1 cellular context compared by ENCODE assay signal in the genomic region with DNA sequence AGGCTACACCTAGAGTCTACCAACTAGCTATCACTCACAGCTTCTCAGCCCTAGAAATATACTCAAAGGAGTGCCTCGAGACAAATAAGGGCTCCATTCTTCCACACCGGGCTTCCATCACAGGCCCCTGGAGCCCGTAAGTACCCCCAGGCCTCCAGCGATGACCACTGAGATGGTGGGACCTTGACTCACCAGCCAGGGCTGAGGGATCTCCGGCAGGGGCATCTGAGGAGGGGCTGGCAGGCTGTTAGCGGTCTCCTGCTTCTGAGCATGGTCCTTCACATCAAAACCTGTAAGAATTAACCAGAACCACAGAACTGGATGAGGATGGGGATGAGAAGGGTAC.
TF ChIP-seq lines count a peak whose summit lies in the region.

No MANE protein-coding gene starts in this region.

TF ChIP-seq in SK-N-SH, 30 proteins besides CTCF, POLR2A, EP300 and RAD21 (continued from another document):
- TF ChIP-seq, protein P1, sequence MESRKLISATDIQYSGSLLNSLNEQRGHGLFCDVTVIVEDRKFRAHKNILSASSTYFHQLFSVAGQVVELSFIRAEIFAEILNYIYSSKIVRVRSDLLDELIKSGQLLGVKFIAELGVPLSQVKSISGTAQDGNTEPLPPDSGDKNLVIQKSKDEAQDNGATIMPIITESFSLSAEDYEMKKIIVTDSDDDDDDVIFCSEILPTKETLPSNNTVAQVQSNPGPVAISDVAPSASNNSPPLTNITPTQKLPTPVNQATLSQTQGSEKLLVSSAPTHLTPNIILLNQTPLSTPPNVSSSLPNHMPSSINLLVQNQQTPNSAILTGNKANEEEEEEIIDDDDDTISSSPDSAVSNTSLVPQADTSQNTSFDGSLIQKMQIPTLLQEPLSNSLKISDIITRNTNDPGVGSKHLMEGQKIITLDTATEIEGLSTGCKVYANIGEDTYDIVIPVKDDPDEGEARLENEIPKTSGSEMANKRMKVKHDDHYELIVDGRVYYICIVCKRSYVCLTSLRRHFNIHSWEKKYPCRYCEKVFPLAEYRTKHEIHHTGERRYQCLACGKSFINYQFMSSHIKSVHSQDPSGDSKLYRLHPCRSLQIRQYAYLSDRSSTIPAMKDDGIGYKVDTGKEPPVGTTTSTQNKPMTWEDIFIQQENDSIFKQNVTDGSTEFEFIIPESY (IDR thresholded peaks at IDR 0.05; ENCODE audit: borderline replicate concordance, low read depth): no peak
- TF ChIP-seq, protein P2, sequence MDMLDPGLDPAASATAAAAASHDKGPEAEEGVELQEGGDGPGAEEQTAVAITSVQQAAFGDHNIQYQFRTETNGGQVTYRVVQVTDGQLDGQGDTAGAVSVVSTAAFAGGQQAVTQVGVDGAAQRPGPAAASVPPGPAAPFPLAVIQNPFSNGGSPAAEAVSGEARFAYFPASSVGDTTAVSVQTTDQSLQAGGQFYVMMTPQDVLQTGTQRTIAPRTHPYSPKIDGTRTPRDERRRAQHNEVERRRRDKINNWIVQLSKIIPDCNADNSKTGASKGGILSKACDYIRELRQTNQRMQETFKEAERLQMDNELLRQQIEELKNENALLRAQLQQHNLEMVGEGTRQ (IDR thresholded peaks at IDR 0.05; ENCODE audit: borderline replicate concordance, low read depth, low read length): no peak
- TF ChIP-seq TAF1 (IDR thresholded peaks at IDR 0.05; ENCODE audit: borderline replicate concordance, low read depth, low read length) (no peak), YY1 (IDR thresholded peaks at IDR 0.05; ENCODE audit: low read depth) (no peak), SIN3A (IDR thresholded peaks at IDR 0.05; ENCODE audit: borderline replicate concordance, low read depth, low read length) (no peak), EZH2phosphoT487 (IDR thresholded peaks at IDR 0.05; ENCODE audit: borderline replicate concordance, low read depth) (no peak), GABPA (IDR thresholded peaks at IDR 0.05; ENCODE audit: low read depth) (no peak), ELF1 (IDR thresholded peaks at IDR 0.05) (no peak), MXI1 (IDR thresholded peaks at IDR 0.05; ENCODE audit: low read depth, low read length) (no peak), NRF1 (IDR thresholded peaks at IDR 0.05; ENCODE audit: low read depth, low read length) (no peak), TEAD4 (IDR thresholded peaks at IDR 0.05; ENCODE audit: borderline replicate concordance, insufficient read depth) (no peak)
- TF ChIP-seq, protein P3, sequence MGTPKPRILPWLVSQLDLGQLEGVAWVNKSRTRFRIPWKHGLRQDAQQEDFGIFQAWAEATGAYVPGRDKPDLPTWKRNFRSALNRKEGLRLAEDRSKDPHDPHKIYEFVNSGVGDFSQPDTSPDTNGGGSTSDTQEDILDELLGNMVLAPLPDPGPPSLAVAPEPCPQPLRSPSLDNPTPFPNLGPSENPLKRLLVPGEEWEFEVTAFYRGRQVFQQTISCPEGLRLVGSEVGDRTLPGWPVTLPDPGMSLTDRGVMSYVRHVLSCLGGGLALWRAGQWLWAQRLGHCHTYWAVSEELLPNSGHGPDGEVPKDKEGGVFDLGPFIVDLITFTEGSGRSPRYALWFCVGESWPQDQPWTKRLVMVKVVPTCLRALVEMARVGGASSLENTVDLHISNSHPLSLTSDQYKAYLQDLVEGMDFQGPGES (IDR thresholded peaks at IDR 0.05; ENCODE audit: low read depth, low read length): no peak
- TF ChIP-seq, protein P4, sequence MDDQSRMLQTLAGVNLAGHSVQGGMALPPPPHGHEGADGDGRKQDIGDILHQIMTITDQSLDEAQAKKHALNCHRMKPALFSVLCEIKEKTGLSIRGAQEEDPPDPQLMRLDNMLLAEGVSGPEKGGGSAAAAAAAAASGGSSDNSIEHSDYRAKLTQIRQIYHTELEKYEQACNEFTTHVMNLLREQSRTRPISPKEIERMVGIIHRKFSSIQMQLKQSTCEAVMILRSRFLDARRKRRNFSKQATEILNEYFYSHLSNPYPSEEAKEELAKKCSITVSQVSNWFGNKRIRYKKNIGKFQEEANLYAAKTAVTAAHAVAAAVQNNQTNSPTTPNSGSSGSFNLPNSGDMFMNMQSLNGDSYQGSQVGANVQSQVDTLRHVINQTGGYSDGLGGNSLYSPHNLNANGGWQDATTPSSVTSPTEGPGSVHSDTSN (IDR thresholded peaks at IDR 0.05): no peak
